15 cellular contexts compared by ENCODE assay signal in genomic region chr10:29177266-29177832, GRCh38.
"Had no signal": no experiment of that assay in that cellular context is flagged by ENCODE, and none has a peak within 500 bp of the region (broad histone marks: within the 10 kb centered on the region; RNA-seq: fewer than 3 reads in every experiment).

No MANE protein-coding gene starts in this region.

- H3K27me3 ChIP-seq: upper lobe of left lung had no signal

- H3K36me3 ChIP-seq: suprapubic skin, upper lobe of left lung had no signal

- DNase-seq: activated B cell treated with CpG ODN at 0.5 μM for 24 hours; activated CD4-positive, alpha-beta memory T cell treated with anti-CD3 and anti-CD28 coated beads for 36 hours; activated CD4-positive, alpha-beta T cell treated with anti-CD3 and anti-CD28 coated beads for 4 hours; activated gamma-delta T cell treated with Interleukin-2 at 50 U/mL for 16 hours; activated T-cell treated with anti-CD3 and anti-CD28 coated beads for 4 hours; dermis blood vessel endothelial cell; effector memory CD4-positive, alpha-beta T cell; foreskin fibroblast; left cardiac atrium; midbrain; nephron progenitor cell; nucleus accumbens; SW 1271; upper lobe of left lung had no signal

- H3K4me3 ChIP-seq: suprapubic skin, upper lobe of left lung had no signal

- H3K9me3 ChIP-seq: suprapubic skin, upper lobe of left lung had no signal

- H3K27ac ChIP-seq: suprapubic skin, upper lobe of left lung had no signal

- H3K4me1 ChIP-seq: suprapubic skin, upper lobe of left lung had no signal
